In genomic region chrX:19245711-19246269, GRCh38 we compare ENCODE assay signal across 3 cellular contexts.
TF ChIP-seq lines count a peak whose summit lies in the region.

No MANE protein-coding gene starts in this region.

TF ChIP-seq in A549, 52 proteins besides CTCF, POLR2A, EP300 and RAD21 (continued from another document):
- no peak for TF ChIP-seq REST (IDR thresholded peaks at IDR 0.05)
- no peak for TF ChIP-seq CBX8 (IDR thresholded peaks at IDR 0.05)

TF ChIP-seq in HEK293, 187 proteins besides CTCF, POLR2A, EP300 and RAD21 (continued from another document and continues in another):
- 0 out of 2 replicates have a peak, but pooled peaks have one; percentile 28 for TF ChIP-seq ZNF692 (tag by site-specific recombination; IDR thresholded peaks at IDR 0.05)
- no peak for TF ChIP-seq SP7 (tag by site-specific recombination; IDR thresholded peaks at IDR 0.05)
- TF ChIP-seq ZNF707 (tag by site-specific recombination; IDR thresholded peaks at IDR 0.05): no peak
- TF ChIP-seq ZFP69B (tag by site-specific recombination; IDR thresholded peaks at IDR 0.05): 0 out of 2 replicates have a peak, but pooled peaks have one; percentile 17
- TF ChIP-seq ZNF16 (tag by site-specific recombination; IDR thresholded peaks at IDR 0.05; ENCODE audit: low read depth): no peak
- no peak for TF ChIP-seq ZNF549 (tag by site-specific recombination; IDR thresholded peaks at IDR 0.05)
- TF ChIP-seq ZXDB (tag by site-specific recombination; IDR thresholded peaks at IDR 0.05): no peak
- TF ChIP-seq ZNF623 (tag by site-specific recombination; IDR thresholded peaks at IDR 0.05): no peak
- TF ChIP-seq ZNF560 (tag by site-specific recombination; IDR thresholded peaks at IDR 0.05; ENCODE audit: borderline replicate concordance): no peak
- TF ChIP-seq BCL11A (tag by site-specific recombination; IDR thresholded peaks at IDR 0.05; ENCODE audit: low read depth): no peak
- TF ChIP-seq ZNF785 (tag by site-specific recombination; IDR thresholded peaks at IDR 0.05): no peak
- TF ChIP-seq FEZF1 (tag by site-specific recombination; IDR thresholded peaks at IDR 0.05): peak; percentile 52
- no peak for TF ChIP-seq ZNF202 (tag by site-specific recombination; IDR thresholded peaks at IDR 0.05; ENCODE audit: borderline replicate concordance)
- no peak for TF ChIP-seq SALL2 (tag by site-specific recombination; IDR thresholded peaks at IDR 0.05; ENCODE audit: borderline replicate concordance)
- no peak for TF ChIP-seq ZNF280C (tag by site-specific recombination; IDR thresholded peaks at IDR 0.05)
- no peak for TF ChIP-seq ZNF488 (tag by site-specific recombination; IDR thresholded peaks at IDR 0.05)
- TF ChIP-seq PRDM6 (tag by site-specific recombination; IDR thresholded peaks at IDR 0.05): peak; percentile 54; the same call in 1 of the 2 replicates
- TF ChIP-seq EGR2 (tag by site-specific recombination; IDR thresholded peaks at IDR 0.05; ENCODE audit: low read depth): no peak
- TF ChIP-seq ZNF175 (tag by site-specific recombination; IDR thresholded peaks at IDR 0.05): no peak
- no peak for TF ChIP-seq ZNF660 (tag by site-specific recombination; IDR thresholded peaks at IDR 0.05)
- TF ChIP-seq ZNF426 (tag by site-specific recombination; IDR thresholded peaks at IDR 0.05): no peak
- TF ChIP-seq ZNF341 (tag by site-specific recombination; IDR thresholded peaks at IDR 0.05; ENCODE audit: low read depth): no peak

TF ChIP-seq in HepG2, 621 proteins besides CTCF, POLR2A, EP300 and RAD21 (continued from another document):
- peak; percentile 34; the same call in 1 of the 2 replicates for TF ChIP-seq ARID5B (CRISPR knock-in tag; IDR thresholded peaks at IDR 0.05)
- TF ChIP-seq XBP1 (CRISPR knock-in tag; IDR thresholded peaks at IDR 0.05): no peak
- TF ChIP-seq FOXP1 (IDR thresholded peaks at IDR 0.05): no peak
- peak; percentile 50; the same call in 1 of the 2 replicates for TF ChIP-seq FOXP1 (CRISPR knock-in tag; IDR thresholded peaks at IDR 0.05)
- no peak for TF ChIP-seq TBX2 (CRISPR knock-in tag; IDR thresholded peaks at IDR 0.05; ENCODE audit: borderline replicate concordance)
- peak; percentile 75 for TF ChIP-seq BCL6 (CRISPR knock-in tag; IDR thresholded peaks at IDR 0.05)
- TF ChIP-seq NFKBIZ (CRISPR knock-in tag; IDR thresholded peaks at IDR 0.05): no peak
- TF ChIP-seq FOXA1 (IDR thresholded peaks at IDR 0.05): no peak
- TF ChIP-seq FOXA1 (CRISPR knock-in tag; IDR thresholded peaks at IDR 0.05): peak; percentile 54
- peak; percentile 45; the same call in 1 of the 2 replicates for TF ChIP-seq HHEX (CRISPR knock-in tag; IDR thresholded peaks at IDR 0.05)
- TF ChIP-seq ZBTB39 (CRISPR knock-in tag; IDR thresholded peaks at IDR 0.05): no peak
- no peak for TF ChIP-seq ZSCAN31 (CRISPR knock-in tag; IDR thresholded peaks at IDR 0.05; ENCODE audit: low read depth)
- peak; percentile 66 for TF ChIP-seq GATAD2A (CRISPR knock-in tag; IDR thresholded peaks at IDR 0.05)
- peak; percentile 51; the same call in 1 of the 2 replicates for TF ChIP-seq CEBPB (IDR thresholded peaks at IDR 0.05; ENCODE audit: borderline replicate concordance, low read depth, low read length)
- peak; percentile 67; the same call in 1 of the 2 replicates for TF ChIP-seq SOX5 (CRISPR knock-in tag; IDR thresholded peaks at IDR 0.05; ENCODE audit: borderline replicate concordance)
- peak; percentile 55; the same call in 1 of the 2 replicates for TF ChIP-seq CEBPG (CRISPR knock-in tag; IDR thresholded peaks at IDR 0.05)
- no peak for TF ChIP-seq ZNF710 (CRISPR knock-in tag; IDR thresholded peaks at IDR 0.05; ENCODE audit: borderline replicate concordance)
- no peak for TF ChIP-seq SMAD9 (CRISPR knock-in tag; IDR thresholded peaks at IDR 0.05)
- TF ChIP-seq SOX13 (IDR thresholded peaks at IDR 0.05): no peak
- TF ChIP-seq SOX13 (CRISPR knock-in tag; conservative IDR thresholded peaks at IDR 0.05 in 1 of 2, IDR thresholded peaks at IDR 0.05 in 1 of 2): peak in 1 of 2 experiments; percentile 77; a peak in 2 of 4 replicates
- TF ChIP-seq ZFP91 (CRISPR knock-in tag; IDR thresholded peaks at IDR 0.05; ENCODE audit: borderline replicate concordance): no peak
- TF ChIP-seq REPIN1 (CRISPR knock-in tag; IDR thresholded peaks at IDR 0.05; ENCODE audit: borderline replicate concordance, low read depth): no peak
- TF ChIP-seq CREBL2 (CRISPR knock-in tag; IDR thresholded peaks at IDR 0.05; ENCODE audit: borderline replicate concordance): no peak
- 0 out of 2 replicates have a peak, but pooled peaks have one; percentile 17 for TF ChIP-seq FOXJ3 (CRISPR knock-in tag; IDR thresholded peaks at IDR 0.05; ENCODE audit: borderline replicate concordance)
- TF ChIP-seq ATF4 (CRISPR knock-in tag; IDR thresholded peaks at IDR 0.05): 0 out of 4 replicates have a peak, but pooled peaks of 1 of the 2 experiments have one; percentile 34
- peak; percentile 55 for TF ChIP-seq HNF4A (CRISPR knock-in tag; IDR thresholded peaks at IDR 0.05)
- TF ChIP-seq SOX6 (IDR thresholded peaks at IDR 0.05): no peak
- peak; percentile 75; the same call in 1 of the 2 replicates for TF ChIP-seq SOX6 (CRISPR knock-in tag; IDR thresholded peaks at IDR 0.05)
- TF ChIP-seq NFE2L2 (IDR thresholded peaks at IDR 0.05; ENCODE audit: low read length): no peak
- TF ChIP-seq PAXIP1 (CRISPR knock-in tag; conservative IDR thresholded peaks at IDR 0.05): no peak
